In genomic region chr1:211711313-211711712, GRCh38 we compare ENCODE assay signal across 1 cellular context.
A peak's percentile ranks its signal among the peaks of the same experiment; 100 is the strongest.
TF ChIP-seq lines count a peak whose summit lies in the region.

No MANE protein-coding gene starts in this region.

TF ChIP-seq in K562, 482 proteins besides CTCF, POLR2A, EP300 and RAD21 (continued from another document and continues in another):
- TF ChIP-seq, protein P1, sequence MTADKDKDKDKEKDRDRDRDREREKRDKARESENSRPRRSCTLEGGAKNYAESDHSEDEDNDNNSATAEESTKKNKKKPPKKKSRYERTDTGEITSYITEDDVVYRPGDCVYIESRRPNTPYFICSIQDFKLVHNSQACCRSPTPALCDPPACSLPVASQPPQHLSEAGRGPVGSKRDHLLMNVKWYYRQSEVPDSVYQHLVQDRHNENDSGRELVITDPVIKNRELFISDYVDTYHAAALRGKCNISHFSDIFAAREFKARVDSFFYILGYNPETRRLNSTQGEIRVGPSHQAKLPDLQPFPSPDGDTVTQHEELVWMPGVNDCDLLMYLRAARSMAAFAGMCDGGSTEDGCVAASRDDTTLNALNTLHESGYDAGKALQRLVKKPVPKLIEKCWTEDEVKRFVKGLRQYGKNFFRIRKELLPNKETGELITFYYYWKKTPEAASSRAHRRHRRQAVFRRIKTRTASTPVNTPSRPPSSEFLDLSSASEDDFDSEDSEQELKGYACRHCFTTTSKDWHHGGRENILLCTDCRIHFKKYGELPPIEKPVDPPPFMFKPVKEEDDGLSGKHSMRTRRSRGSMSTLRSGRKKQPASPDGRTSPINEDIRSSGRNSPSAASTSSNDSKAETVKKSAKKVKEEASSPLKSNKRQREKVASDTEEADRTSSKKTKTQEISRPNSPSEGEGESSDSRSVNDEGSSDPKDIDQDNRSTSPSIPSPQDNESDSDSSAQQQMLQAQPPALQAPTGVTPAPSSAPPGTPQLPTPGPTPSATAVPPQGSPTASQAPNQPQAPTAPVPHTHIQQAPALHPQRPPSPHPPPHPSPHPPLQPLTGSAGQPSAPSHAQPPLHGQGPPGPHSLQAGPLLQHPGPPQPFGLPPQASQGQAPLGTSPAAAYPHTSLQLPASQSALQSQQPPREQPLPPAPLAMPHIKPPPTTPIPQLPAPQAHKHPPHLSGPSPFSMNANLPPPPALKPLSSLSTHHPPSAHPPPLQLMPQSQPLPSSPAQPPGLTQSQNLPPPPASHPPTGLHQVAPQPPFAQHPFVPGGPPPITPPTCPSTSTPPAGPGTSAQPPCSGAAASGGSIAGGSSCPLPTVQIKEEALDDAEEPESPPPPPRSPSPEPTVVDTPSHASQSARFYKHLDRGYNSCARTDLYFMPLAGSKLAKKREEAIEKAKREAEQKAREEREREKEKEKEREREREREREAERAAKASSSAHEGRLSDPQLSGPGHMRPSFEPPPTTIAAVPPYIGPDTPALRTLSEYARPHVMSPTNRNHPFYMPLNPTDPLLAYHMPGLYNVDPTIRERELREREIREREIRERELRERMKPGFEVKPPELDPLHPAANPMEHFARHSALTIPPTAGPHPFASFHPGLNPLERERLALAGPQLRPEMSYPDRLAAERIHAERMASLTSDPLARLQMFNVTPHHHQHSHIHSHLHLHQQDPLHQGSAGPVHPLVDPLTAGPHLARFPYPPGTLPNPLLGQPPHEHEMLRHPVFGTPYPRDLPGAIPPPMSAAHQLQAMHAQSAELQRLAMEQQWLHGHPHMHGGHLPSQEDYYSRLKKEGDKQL (CRISPR knock-in tag; IDR thresholded peaks at IDR 0.05; ENCODE audit: borderline replicate concordance) = peak; percentile 29; the same call in 1 of the 2 replicates
- TF ChIP-seq KLF13 (tag; IDR thresholded peaks at IDR 0.05; ENCODE audit: borderline replicate concordance, low read depth) (no peak), ZNF583 (CRISPR knock-in tag; IDR thresholded peaks at IDR 0.05) (no peak), POU5F1 (IDR thresholded peaks at IDR 0.05; ENCODE audit: borderline replicate concordance, low read depth, low read length, partially characterized antibody) (no peak), ADNP (tag; IDR thresholded peaks at IDR 0.05) (no peak), ZNF316 (IDR thresholded peaks at IDR 0.05) (0 out of 2 replicates have a peak, but pooled peaks have one; percentile 0), ARHGAP35 (IDR thresholded peaks at IDR 0.05; ENCODE audit: partially characterized antibody) (no peak), MECOM (CRISPR knock-in tag; IDR thresholded peaks at IDR 0.05) (no peak), MAFF (IDR thresholded peaks at IDR 0.05; ENCODE audit: low read length) (no peak; the same call in 1 of the 2 replicates), NFATC3 (IDR thresholded peaks at IDR 0.05) (no peak), TCF3 (CRISPR knock-in tag; IDR thresholded peaks at IDR 0.05) (no peak), GATAD2A (IDR thresholded peaks at IDR 0.05) (no peak), CREB3 (tag; conservative IDR thresholded peaks at IDR 0.05; ENCODE audit: low read depth) (peak; percentile 62), VEZF1 (CRISPR knock-in tag; IDR thresholded peaks at IDR 0.05) (no peak), ILF3 (IDR thresholded peaks at IDR 0.05; ENCODE audit: borderline replicate concordance) (no peak), CBFA2T3 (IDR thresholded peaks at IDR 0.05) (0 out of 2 replicates have a peak, but pooled peaks have one; percentile 7), ZNF79 (CRISPR knock-in tag; IDR thresholded peaks at IDR 0.05; ENCODE audit: low read depth) (no peak), PRPF4 (IDR thresholded peaks at IDR 0.05; ENCODE audit: insufficient read depth, low read depth, low read length, poor library complexity, severe bottlenecking) (no peak), ZFP1 (CRISPR knock-in tag; IDR thresholded peaks at IDR 0.05) (no peak), BHLHE40 (IDR thresholded peaks at IDR 0.05; ENCODE audit: low read length) (peak; percentile 54), NRF1 (conservative IDR thresholded peaks at IDR 0.05 in 1 of 2, IDR thresholded peaks at IDR 0.05 in 1 of 2) (no peak), EHMT2 (IDR thresholded peaks at IDR 0.05) (no peak), MNT (conservative IDR thresholded peaks at IDR 0.05) (peak in 1 of 2 experiments; percentile 57; a peak in 2 of 4 replicates), U2AF1 (optimal IDR thresholded peaks at IDR 0.05; ENCODE audit: low read depth, low read length) (no peak), ZZZ3 (IDR thresholded peaks at IDR 0.05) (no peak), XRCC3 (IDR thresholded peaks at IDR 0.05) (no peak), MAFG (tag; conservative IDR thresholded peaks at IDR 0.05) (no peak; the same call in 1 of the 2 replicates), ZNF253 (CRISPR knock-in tag; conservative IDR thresholded peaks at IDR 0.05) (no peak), YY1 (IDR thresholded peaks at IDR 0.05; ENCODE audit: borderline replicate concordance in 1 of 3, control insufficient read depth in 1 of 3, extremely low read depth in 1 of 3, insufficient read depth in 3 of 3, insufficient read length in 1 of 3, insufficient replicate concordance in 2 of 3, low read depth in 1 of 3, low read length in 2 of 3) (peak in 1 of 3 experiments; percentile 14), MIER1 (IDR thresholded peaks at IDR 0.05; ENCODE audit: low read depth) (no peak), SNAPC5 (CRISPR knock-in tag; IDR thresholded peaks at IDR 0.05) (no peak), FOXA1 (IDR thresholded peaks at IDR 0.05; ENCODE audit: borderline replicate concordance) (no peak), CBX3 (IDR thresholded peaks at IDR 0.05; ENCODE audit: borderline replicate concordance in 1 of 2, low read length in 2 of 2) (peak in 1 of 2 experiments; percentile 52; a peak in 1 of 3 replicates), NR2C1 (IDR thresholded peaks at IDR 0.05) (no peak), NR2C1 (tag; IDR thresholded peaks at IDR 0.05) (0 out of 2 replicates have a peak, but pooled peaks have one; percentile 7)
- TF ChIP-seq, protein P2, sequence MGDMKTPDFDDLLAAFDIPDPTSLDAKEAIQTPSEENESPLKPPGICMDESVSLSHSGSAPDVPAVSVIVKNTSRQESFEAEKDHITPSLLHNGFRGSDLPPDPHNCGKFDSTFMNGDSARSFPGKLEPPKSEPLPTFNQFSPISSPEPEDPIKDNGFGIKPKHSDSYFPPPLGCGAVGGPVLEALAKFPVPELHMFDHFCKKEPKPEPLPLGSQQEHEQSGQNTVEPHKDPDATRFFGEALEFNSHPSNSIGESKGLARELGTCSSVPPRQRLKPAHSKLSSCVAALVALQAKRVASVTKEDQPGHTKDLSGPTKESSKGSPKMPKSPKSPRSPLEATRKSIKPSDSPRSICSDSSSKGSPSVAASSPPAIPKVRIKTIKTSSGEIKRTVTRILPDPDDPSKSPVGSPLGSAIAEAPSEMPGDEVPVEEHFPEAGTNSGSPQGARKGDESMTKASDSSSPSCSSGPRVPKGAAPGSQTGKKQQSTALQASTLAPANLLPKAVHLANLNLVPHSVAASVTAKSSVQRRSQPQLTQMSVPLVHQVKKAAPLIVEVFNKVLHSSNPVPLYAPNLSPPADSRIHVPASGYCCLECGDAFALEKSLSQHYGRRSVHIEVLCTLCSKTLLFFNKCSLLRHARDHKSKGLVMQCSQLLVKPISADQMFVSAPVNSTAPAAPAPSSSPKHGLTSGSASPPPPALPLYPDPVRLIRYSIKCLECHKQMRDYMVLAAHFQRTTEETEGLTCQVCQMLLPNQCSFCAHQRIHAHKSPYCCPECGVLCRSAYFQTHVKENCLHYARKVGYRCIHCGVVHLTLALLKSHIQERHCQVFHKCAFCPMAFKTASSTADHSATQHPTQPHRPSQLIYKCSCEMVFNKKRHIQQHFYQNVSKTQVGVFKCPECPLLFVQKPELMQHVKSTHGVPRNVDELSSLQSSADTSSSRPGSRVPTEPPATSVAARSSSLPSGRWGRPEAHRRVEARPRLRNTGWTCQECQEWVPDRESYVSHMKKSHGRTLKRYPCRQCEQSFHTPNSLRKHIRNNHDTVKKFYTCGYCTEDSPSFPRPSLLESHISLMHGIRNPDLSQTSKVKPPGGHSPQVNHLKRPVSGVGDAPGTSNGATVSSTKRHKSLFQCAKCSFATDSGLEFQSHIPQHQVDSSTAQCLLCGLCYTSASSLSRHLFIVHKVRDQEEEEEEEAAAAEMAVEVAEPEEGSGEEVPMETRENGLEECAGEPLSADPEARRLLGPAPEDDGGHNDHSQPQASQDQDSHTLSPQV (IDR thresholded peaks at IDR 0.05) = 0 out of 2 replicates have a peak, but pooled peaks have one; percentile 32
- TF ChIP-seq, protein P3, sequence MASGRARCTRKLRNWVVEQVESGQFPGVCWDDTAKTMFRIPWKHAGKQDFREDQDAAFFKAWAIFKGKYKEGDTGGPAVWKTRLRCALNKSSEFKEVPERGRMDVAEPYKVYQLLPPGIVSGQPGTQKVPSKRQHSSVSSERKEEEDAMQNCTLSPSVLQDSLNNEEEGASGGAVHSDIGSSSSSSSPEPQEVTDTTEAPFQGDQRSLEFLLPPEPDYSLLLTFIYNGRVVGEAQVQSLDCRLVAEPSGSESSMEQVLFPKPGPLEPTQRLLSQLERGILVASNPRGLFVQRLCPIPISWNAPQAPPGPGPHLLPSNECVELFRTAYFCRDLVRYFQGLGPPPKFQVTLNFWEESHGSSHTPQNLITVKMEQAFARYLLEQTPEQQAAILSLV (tag; IDR thresholded peaks at IDR 0.05) = no peak
- TF ChIP-seq, protein P4, sequence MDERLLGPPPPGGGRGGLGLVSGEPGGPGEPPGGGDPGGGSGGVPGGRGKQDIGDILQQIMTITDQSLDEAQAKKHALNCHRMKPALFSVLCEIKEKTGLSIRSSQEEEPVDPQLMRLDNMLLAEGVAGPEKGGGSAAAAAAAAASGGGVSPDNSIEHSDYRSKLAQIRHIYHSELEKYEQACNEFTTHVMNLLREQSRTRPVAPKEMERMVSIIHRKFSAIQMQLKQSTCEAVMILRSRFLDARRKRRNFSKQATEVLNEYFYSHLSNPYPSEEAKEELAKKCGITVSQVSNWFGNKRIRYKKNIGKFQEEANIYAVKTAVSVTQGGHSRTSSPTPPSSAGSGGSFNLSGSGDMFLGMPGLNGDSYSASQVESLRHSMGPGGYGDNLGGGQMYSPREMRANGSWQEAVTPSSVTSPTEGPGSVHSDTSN (CRISPR knock-in tag; IDR thresholded peaks at IDR 0.05; ENCODE audit: low read depth) = no peak
- TF ChIP-seq, protein P4 (tag; conservative IDR thresholded peaks at IDR 0.05; ENCODE audit: low read depth) = no peak
- TF ChIP-seq, protein P5, sequence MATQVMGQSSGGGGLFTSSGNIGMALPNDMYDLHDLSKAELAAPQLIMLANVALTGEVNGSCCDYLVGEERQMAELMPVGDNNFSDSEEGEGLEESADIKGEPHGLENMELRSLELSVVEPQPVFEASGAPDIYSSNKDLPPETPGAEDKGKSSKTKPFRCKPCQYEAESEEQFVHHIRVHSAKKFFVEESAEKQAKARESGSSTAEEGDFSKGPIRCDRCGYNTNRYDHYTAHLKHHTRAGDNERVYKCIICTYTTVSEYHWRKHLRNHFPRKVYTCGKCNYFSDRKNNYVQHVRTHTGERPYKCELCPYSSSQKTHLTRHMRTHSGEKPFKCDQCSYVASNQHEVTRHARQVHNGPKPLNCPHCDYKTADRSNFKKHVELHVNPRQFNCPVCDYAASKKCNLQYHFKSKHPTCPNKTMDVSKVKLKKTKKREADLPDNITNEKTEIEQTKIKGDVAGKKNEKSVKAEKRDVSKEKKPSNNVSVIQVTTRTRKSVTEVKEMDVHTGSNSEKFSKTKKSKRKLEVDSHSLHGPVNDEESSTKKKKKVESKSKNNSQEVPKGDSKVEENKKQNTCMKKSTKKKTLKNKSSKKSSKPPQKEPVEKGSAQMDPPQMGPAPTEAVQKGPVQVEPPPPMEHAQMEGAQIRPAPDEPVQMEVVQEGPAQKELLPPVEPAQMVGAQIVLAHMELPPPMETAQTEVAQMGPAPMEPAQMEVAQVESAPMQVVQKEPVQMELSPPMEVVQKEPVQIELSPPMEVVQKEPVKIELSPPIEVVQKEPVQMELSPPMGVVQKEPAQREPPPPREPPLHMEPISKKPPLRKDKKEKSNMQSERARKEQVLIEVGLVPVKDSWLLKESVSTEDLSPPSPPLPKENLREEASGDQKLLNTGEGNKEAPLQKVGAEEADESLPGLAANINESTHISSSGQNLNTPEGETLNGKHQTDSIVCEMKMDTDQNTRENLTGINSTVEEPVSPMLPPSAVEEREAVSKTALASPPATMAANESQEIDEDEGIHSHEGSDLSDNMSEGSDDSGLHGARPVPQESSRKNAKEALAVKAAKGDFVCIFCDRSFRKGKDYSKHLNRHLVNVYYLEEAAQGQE (CRISPR knock-in tag; IDR thresholded peaks at IDR 0.05; ENCODE audit: low read depth) = no peak
